18 cellular contexts compared by ENCODE assay signal in the genomic region with DNA sequence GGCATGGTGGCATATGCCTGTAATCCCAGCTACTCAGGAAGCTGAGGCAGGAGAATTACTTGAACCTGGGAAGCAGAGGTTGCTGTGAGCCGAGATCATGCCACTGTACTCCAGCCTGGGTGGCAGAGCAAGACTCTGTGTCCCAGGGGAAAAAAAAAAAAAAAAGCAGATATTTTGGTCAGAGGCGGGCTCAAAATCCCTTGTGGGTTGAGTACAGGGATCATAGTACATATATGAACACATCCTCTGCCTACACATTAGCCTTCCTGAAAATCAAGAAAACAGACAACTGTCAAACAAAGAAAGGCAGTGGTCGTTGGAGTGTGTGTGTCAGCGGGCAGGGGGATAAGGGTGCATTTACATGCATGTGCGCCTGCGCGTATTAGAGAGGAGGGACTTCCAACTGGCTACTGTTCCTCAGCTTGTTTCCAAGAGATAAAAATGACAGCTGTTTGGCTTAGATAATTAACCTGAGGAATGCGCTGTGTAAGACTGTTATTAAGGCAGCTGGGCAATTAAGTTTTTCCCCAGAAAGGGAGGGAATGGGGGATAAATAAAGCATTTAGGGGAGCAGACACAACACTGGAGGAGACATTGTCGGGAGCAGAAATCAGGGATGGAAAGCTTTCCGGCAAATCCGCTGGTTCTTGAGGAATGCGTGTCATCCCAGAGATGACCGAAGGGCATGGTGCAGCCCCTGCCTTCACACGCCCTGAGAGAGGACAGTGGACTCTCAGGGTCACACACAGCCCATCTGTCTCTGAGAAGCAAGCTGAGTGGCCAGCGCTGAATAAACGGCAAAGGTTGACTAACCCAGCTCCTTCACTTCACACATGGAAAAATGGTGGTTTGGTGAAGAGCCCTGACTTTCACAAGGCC. TPM values are rescaled to one million over a fixed set of nuclear protein-coding genes. Genes with fewer than 3 reads are reported as not detected.
DNase-seq lines count a peak whose midpoint lies in the region; TF ChIP-seq lines count a peak whose summit lies in the region.
"Had no signal": no experiment of that assay in that cellular context is flagged by ENCODE, and none has a peak within 500 bp of the region (broad histone marks: within the 10 kb centered on the region; RNA-seq: fewer than 3 reads in every experiment).

No MANE protein-coding gene starts in this region.

- no peak overlapping the region for H3K4me3 Mint-ChIP-seq in Calu3 (ENCODE audit: low read depth, unreplicated experiment)
- H3K4me3 Mint-ChIP-seq: IgD-negative memory B cell had no signal

- CTCF ChIA-PET in Calu3 (lab: Charles Lee) (no interaction called here), mammary epithelial cell (lab: Charles Lee; ENCODE audit: low non-redundant PET) (interaction anchor here (0.7 kb wide), 1 partner anchor 129 kb away, joined by 3 read pairs; no protein-coding TSS in a partner anchor)

- in situ Hi-C loops in mammary epithelial cell (cut with MboI; ENCODE audit: low sequenced_read_pairs in 2 of 2), result no loop called here
- in situ Hi-C loops in GM13976 (cut with MboI; ENCODE audit: low sequenced_read_pairs, unreplicated experiment), result no loop called here

- H4K20me1 ChIP-seq in mammary epithelial cell (ENCODE audit: insufficient read depth, low read length), result peaks cover 53% of the 10 kb centered on the region

- dilution Hi-C loops in mammary epithelial cell (cut with HindIII; ENCODE audit: low sequenced_read_pairs), result no loop called here

- peaks cover 88% of the 10 kb centered on the region for H3K36me3 Mint-ChIP-seq in Calu3 (ENCODE audit: insufficient read depth, unreplicated experiment)
- H3K36me3 Mint-ChIP-seq: IgD-negative memory B cell had no signal

- peak overlapping the region; percentile 45 for H3K9ac ChIP-seq in mammary epithelial cell (ENCODE audit: insufficient read depth, low read length)

- H3K4me2 ChIP-seq in mammary epithelial cell (ENCODE audit: insufficient read depth, low read depth, low read length), result peak overlapping the region; percentile 87

- BruUV-seq in Calu3 (replicated peaks; lab: Mats Ljungman, UMichigan), result no TSS peak
- no TSS peak for BruUV-seq in mammary epithelial cell (replicated peaks; lab: Mats Ljungman, UMichigan)

- H3K27ac Mint-ChIP-seq in Calu3 (ENCODE audit: unreplicated experiment), result peak overlapping the region; percentile 43

- peaks cover 98% of the 10 kb centered on the region for H3K79me2 ChIP-seq in mammary epithelial cell (ENCODE audit: insufficient read depth, low read length)

- H3K36me3 ChIP-seq in mammary epithelial cell (ENCODE audit: insufficient read depth, low read length), result peaks cover 78% of the 10 kb centered on the region
- H3K36me3 ChIP-seq: brain microvascular endothelial cell, ovary had no signal

- intact Hi-C loops in Calu3 (cut with micrococcal nuclease; ENCODE audit: unreplicated experiment) (no loop called here), mammary epithelial cell (cut with micrococcal nuclease) (loop anchor here (1.0 to 2.0 kb wide), 2 partner anchors 47 to 69 kb away; no protein-coding TSS in a partner anchor)

- peak overlapping the region; percentile 29 for H3K27ac ChIP-seq in mammary epithelial cell (ENCODE audit: insufficient read depth, low read depth, low read length)
- H3K27ac ChIP-seq: brain microvascular endothelial cell, foreskin keratinocyte, VCaP had no signal

- H3K4me1 ChIP-seq in mammary epithelial cell (ENCODE audit: insufficient read depth, low read length), result peaks cover 47% of the 10 kb centered on the region

- H3K9me3 Mint-ChIP-seq in Calu3 (ENCODE audit: low read depth, unreplicated experiment), result no peaks in the 10 kb centered on the region
- H3K9me3 Mint-ChIP-seq: IgD-negative memory B cell had no signal

- no peaks in the 10 kb centered on the region for H3K9me3 ChIP-seq in mammary epithelial cell (replicated peaks; ENCODE audit: insufficient read depth, low read length)
- H3K9me3 ChIP-seq: ovary had no signal

- H3K27me3 Mint-ChIP-seq in Calu3 (ENCODE audit: unreplicated experiment), result no peaks in the 10 kb centered on the region
- H3K27me3 Mint-ChIP-seq: IgD-negative memory B cell had no signal

- peaks cover 68% of the 10 kb centered on the region for H3K4me1 Mint-ChIP-seq in Calu3 (ENCODE audit: low read depth, unreplicated experiment)

- TF ChIP-seq CTCF in Calu3 (IDR thresholded peaks at IDR 0.05; ENCODE audit: unreplicated experiment) (no peak), mammary epithelial cell (conservative IDR thresholded peaks at IDR 0.05 in 1 of 2, IDR thresholded peaks at IDR 0.05 in 1 of 2; ENCODE audit: extremely low read depth in 1 of 2, insufficient read depth in 1 of 2, low read depth in 1 of 2, low read length in 2 of 2) (no peak), GM13976 (IDR thresholded peaks at IDR 0.05; ENCODE audit: borderline replicate concordance, control extremely low read depth, extremely low read depth, insufficient read depth, missing control alignments) (no peak)

- no peak for DNase-seq in Calu3
- peak; percentile 32 for DNase-seq in NCI-H524 treated with DMSO at 0.1 percent for 48 hours (lab: John Stamatoyannopoulos, UW)
- DNase-seq in mammary epithelial cell, result peak; percentile 40
- peak; percentile 38 for DNase-seq in myocyte (ENCODE audit: low read depth)
- DNase-seq in NCI-H2107 (lab: John Stamatoyannopoulos, UW), result no peak
- no peak for DNase-seq in GM13976 (ENCODE audit: low spot score)
- DNase-seq in NCI-H510A (lab: John Stamatoyannopoulos, UW), result no peak
- no peak for DNase-seq in dermis blood vessel endothelial cell
- DNase-seq: activated gamma-delta T cell treated with Interleukin-2 at 50 U/mL for 16 hours; brain microvascular endothelial cell; effector memory CD4-positive, alpha-beta T cell; midbrain; NCI-H1436 treated with DMSO at 0.1 percent for 48 hours had no signal

- H3K4me3 ChIP-seq in mammary epithelial cell (replicated peaks in 1 of 3; ENCODE audit: insufficient read depth in 1 of 3, low read depth in 2 of 3, low read length in 3 of 3), result peak overlapping the region in 1 of 3 experiments; percentile 91
- H3K4me3 ChIP-seq: ovary had no signal

- WGBS in mammary epithelial cell (ENCODE audit: low coverage, missing lambda C conversion rate), result 50% methylated on average over 14 of the region's 16 CpGs

- H3K27me3 ChIP-seq in mammary epithelial cell (ENCODE audit: insufficient read depth, low read length), result no peaks in the 10 kb centered on the region
- H3K27me3 ChIP-seq: brain microvascular endothelial cell, foreskin keratinocyte, ovary had no signal

- H2AFZ ChIP-seq in mammary epithelial cell (ENCODE audit: low read depth, low read length), result no peak overlapping the region

RNA-seq across cellular contexts. Expression of gene LAMB3, which starts 6.4 kb away (rescaled TPM):
- 331 and 333 TPM in 2 replicates for total RNA-seq in Calu3 (2022)
- total RNA-seq in mammary epithelial cell, result 1,000 to 10,000 TPM in 1 of 2 donors, 100 to 1,000 TPM in 1; 920 to 2,749 TPM
- polyA plus RNA-seq in mammary epithelial cell, result 1,283 TPM
- 1,625 TPM for polyA minus RNA-seq in mammary epithelial cell
- 8.5 and 18.2 TPM in 2 replicates for total RNA-seq in myocyte
- polyA plus RNA-seq in myocyte (2012), result 4.4 TPM
- 1.5 and 1.9 TPM in 2 replicates for total RNA-seq in dermis blood vessel endothelial cell
- polyA plus RNA-seq: IgD-negative memory B cell had no signal

RNA-seq across cellular contexts. Expression of gene G0S2, which starts 29.4 kb away (rescaled TPM):
- 2.4 and 4.0 TPM in 2 replicates for total RNA-seq in Calu3 (2022)
- 10 to 100 TPM in 1 of 2 donors, 1 to 10 TPM in 1; 8.2 to 35.9 TPM for total RNA-seq in mammary epithelial cell
- 20.8 TPM for polyA plus RNA-seq in mammary epithelial cell
- not detected for polyA minus RNA-seq in mammary epithelial cell
- 0.37 and 0.57 TPM in 2 replicates for total RNA-seq in myocyte
- polyA plus RNA-seq in myocyte (2012), result 0.48 TPM
- 0.33 and 1.0 TPM in 2 replicates for total RNA-seq in dermis blood vessel endothelial cell

RNA-seq across cellular contexts. Expression of gene HSD11B1, which starts 58.8 kb away (rescaled TPM):
- total RNA-seq in Calu3 (2022) (0.59 TPM in 1 of 2 replicates, not detected in the other), mammary epithelial cell (not detected), myocyte (1.2 and 2.0 TPM in 2 replicates), dermis blood vessel endothelial cell (not detected in 2 replicates)
- polyA plus RNA-seq in mammary epithelial cell, result 0.65 TPM
- polyA minus RNA-seq in mammary epithelial cell, result not detected
- polyA plus RNA-seq in myocyte (2012), result 0.63 TPM
- total RNA-seq: H7 had no signal
- polyA plus RNA-seq: IgD-negative memory B cell had no signal

Comparison
In these comparisons a context has a peak if more than half of its experiments do, and no peak if none do; other contexts are left out.
1. DNase-seq: peak in NCI-H524 treated with DMSO at 0.1 percent for 48 hours (single experiment), mammary epithelial cell (single experiment) and myocyte (single experiment); none in Calu3 (single experiment), NCI-H2107 (single experiment), GM13976 (single experiment), NCI-H510A (single experiment) and dermis blood vessel endothelial cell (single experiment).
2. RNA of gene LAMB3, which starts 6.4 kb away (total RNA-seq): 920 to 2,749 TPM in mammary epithelial cell and 331 to 333 TPM in Calu3; 8.5 to 18.2 TPM in myocyte and 1.5 to 1.9 TPM in dermis blood vessel endothelial cell; every median in the first group is over 10 times any median in the second.